1 cellular context compared by ENCODE assay signal in the genomic region with DNA sequence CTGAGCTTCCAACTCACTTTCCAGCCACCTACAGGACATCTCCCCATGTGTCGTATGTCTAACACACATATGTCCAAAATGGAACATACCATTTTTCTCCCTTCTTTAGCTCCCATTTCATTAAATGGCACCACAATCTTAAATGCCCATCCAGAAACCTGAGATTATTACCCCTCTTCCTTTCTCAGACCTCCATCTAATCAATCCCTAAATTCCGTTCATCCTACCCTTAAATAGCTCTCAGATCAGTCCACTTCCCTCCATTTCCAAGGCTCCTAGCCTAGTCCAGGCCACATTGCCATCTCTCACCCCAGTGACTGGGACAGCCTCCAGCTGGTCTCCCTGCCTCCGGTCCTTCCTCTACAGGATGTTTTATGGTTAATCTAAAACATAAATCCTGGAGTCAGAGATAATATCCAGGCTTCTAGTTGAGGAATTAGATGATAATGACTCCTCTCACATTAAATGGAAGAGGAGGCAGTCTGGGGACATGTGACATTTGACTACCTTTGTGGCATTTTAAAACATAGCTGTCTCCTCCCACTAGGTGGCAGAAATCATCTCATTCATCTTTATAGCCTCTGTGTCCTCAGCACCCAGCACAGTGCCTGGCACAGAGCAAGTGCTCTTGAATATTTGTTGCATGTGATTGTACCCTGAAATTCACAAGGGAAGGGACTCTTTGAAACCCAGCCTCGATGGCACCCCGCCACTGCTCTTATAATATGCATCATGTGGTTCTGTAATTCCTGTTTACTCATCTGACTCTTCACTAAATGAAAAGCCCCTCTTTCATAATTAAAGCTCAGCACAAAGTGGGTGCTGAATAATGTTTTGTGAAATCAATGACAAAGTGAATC.
TF ChIP-seq lines count a peak whose summit lies in the region.

No MANE protein-coding gene starts in this region.

TF ChIP-seq in K562, 482 proteins besides CTCF, POLR2A, EP300 and RAD21 (continued from another document):
- TF ChIP-seq, protein P1, sequence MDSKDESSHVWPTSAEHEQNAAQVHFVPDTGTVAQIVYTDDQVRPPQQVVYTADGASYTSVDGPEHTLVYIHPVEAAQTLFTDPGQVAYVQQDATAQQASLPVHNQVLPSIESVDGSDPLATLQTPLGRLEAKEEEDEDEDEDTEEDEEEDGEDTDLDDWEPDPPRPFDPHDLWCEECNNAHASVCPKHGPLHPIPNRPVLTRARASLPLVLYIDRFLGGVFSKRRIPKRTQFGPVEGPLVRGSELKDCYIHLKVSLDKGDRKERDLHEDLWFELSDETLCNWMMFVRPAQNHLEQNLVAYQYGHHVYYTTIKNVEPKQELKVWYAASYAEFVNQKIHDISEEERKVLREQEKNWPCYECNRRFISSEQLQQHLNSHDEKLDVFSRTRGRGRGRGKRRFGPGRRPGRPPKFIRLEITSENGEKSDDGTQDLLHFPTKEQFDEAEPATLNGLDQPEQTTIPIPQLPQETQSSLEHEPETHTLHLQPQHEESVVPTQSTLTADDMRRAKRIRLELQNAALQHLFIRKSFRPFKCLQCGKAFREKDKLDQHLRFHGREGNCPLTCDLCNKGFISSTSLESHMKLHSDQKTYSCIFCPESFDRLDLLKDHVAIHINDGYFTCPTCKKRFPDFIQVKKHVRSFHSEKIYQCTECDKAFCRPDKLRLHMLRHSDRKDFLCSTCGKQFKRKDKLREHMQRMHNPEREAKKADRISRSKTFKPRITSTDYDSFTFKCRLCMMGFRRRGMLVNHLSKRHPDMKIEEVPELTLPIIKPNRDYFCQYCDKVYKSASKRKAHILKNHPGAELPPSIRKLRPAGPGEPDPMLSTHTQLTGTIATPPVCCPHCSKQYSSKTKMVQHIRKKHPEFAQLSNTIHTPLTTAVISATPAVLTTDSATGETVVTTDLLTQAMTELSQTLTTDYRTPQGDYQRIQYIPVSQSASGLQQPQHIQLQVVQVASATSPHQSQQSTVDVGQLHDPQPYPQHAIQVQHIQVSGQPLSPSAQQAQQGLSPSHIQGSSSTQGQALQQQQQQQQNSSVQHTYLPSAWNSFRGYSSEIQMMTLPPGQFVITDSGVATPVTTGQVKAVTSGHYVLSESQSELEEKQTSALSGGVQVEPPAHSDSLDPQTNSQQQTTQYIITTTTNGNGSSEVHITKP (IDR thresholded peaks at IDR 0.05; ENCODE audit: partially characterized antibody), result peak; percentile 74
- TF ChIP-seq GTF2F1 (IDR thresholded peaks at IDR 0.05; ENCODE audit: low read depth, low read length), result no peak
